In genomic region chr20:47713941-47714450, GRCh38 we compare ENCODE assay signal across 11 cellular contexts.
DNase-seq lines count a peak whose midpoint lies in the region; ATAC-seq and TF ChIP-seq lines count a peak whose summit lies in the region.
"Had no signal": no experiment of that assay in that cellular context is flagged by ENCODE, and none has a peak within 500 bp of the region (broad histone marks: within the 10 kb centered on the region; RNA-seq: fewer than 3 reads in every experiment).

No MANE protein-coding gene starts in this region.

- H3K9me3 ChIP-seq in adrenal gland (replicated peaks in 1 of 3) (no peaks in the 10 kb centered on the region), tibial artery (no peaks in the 10 kb centered on the region), Karpas-422 (ENCODE audit: low read length) (no peaks in the 10 kb centered on the region)
- H3K9me3 ChIP-seq: breast epithelium had no signal

- H4K20me1 ChIP-seq in Karpas-422 (ENCODE audit: insufficient read depth, low read depth, low read length): no peaks in the 10 kb centered on the region

- intact Hi-C loops in adrenal gland (cut with DNase I) (no loop called here), tibial artery (cut with DNase I; ENCODE audit: low total_unique reads) (no loop called here)

- no peak overlapping the region for H3K4me3 ChIP-seq in LNCaP clone FGC (ENCODE audit: low read depth, low read length)
- H3K4me3 ChIP-seq in adrenal gland: no peak overlapping the region
- peak overlapping the region; percentile 22 to 27 for H3K4me3 ChIP-seq in tibial artery
- H3K4me3 ChIP-seq in Karpas-422 (ENCODE audit: low read length): no peak overlapping the region
- H3K4me3 ChIP-seq: breast epithelium had no signal

- TF ChIP-seq POLR2A in adrenal gland (IDR thresholded peaks at IDR 0.05): no peak

- TF ChIP-seq CTCF in LNCaP clone FGC (IDR thresholded peaks at IDR 0.05; ENCODE audit: control insufficient read depth, extremely low read depth, insufficient read depth) (no peak), adrenal gland (IDR thresholded peaks at IDR 0.05) (no peak), tibial artery (IDR thresholded peaks at IDR 0.05) (no peak)

- WGBS in adrenal gland, 4 donors: 72 to 77% (median 74%) methylated on average over 24 of the region's 24 CpGs

- H3K27me3 ChIP-seq in adrenal gland: no peaks in the 10 kb centered on the region
- no peaks in the 10 kb centered on the region for H3K27me3 ChIP-seq in tibial artery
- no peaks in the 10 kb centered on the region for H3K27me3 ChIP-seq in Karpas-422 (ENCODE audit: low read length)
- H3K27me3 ChIP-seq: breast epithelium had no signal

- peak overlapping the region in 1 of 5 donors; percentile 40 for H3K27ac ChIP-seq in adrenal gland
- H3K27ac ChIP-seq in tibial artery: no peak overlapping the region
- no peak overlapping the region for H3K27ac ChIP-seq in Karpas-422 (ENCODE audit: low read length)

- ATAC-seq in GM18520 (IDR thresholded peaks at IDR 0.05; ENCODE audit: unreplicated experiment): no peak
- ATAC-seq: CD8-positive, alpha-beta T cell had no signal

- no peaks in the 10 kb centered on the region for H3K79me2 ChIP-seq in Karpas-422 (ENCODE audit: low read length)

- H3K4me2 ChIP-seq in Karpas-422 (ENCODE audit: low read depth, low read length, poor library complexity, severe bottlenecking): no peak overlapping the region

- DNase-seq in LNCaP clone FGC (ENCODE audit: low read depth) (peak; percentile 17), adrenal gland (peak in 4 of 7 donors; percentile 16 to 58 (median 32)), left kidney (ENCODE audit: low read depth, low spot score) (peak; percentile 63), tibial artery (peak; percentile 76 to 77), NCI-H1105 treated with DMSO at 0.1 percent for 48 hours (lab: John Stamatoyannopoulos, UW) (no peak), Karpas-422 (no peak)
- DNase-seq: activated naive CD4-positive, alpha-beta T cell treated with anti-CD3 and anti-CD28 coated beads, Interleukin-2, amount 50 U/mL, for 16 hours; CD8-positive, alpha-beta T cell; GDM1 had no signal

- no peak overlapping the region for H2AFZ ChIP-seq in Karpas-422 (ENCODE audit: low read length)

- H3K4me1 ChIP-seq in adrenal gland (replicated peaks in 1 of 2) (no peaks in the 10 kb centered on the region), tibial artery (peaks cover 0 to 15% (median 3%) of the 10 kb centered on the region in 4 donors), Karpas-422 (ENCODE audit: low read length) (peaks cover 5% of the 10 kb centered on the region)
- H3K4me1 ChIP-seq: breast epithelium had no signal

- no peaks in the 10 kb centered on the region for H3K9me2 ChIP-seq in Karpas-422 (replicated peaks; ENCODE audit: insufficient read depth, low read length)

- H3K9ac ChIP-seq in Karpas-422 (ENCODE audit: low read length): no peak overlapping the region

- H3K36me3 ChIP-seq in adrenal gland (replicated peaks in 1 of 2): no peaks in the 10 kb centered on the region
- H3K36me3 ChIP-seq in tibial artery: no peaks in the 10 kb centered on the region
- H3K36me3 ChIP-seq in Karpas-422 (ENCODE audit: insufficient read depth, low read length): no peaks in the 10 kb centered on the region
- H3K36me3 ChIP-seq: breast epithelium had no signal

Comparison
In these comparisons a context has a peak if more than half of its experiments do, and no peak if none do; other contexts are left out.
1. DNase-seq: peak in LNCaP clone FGC (single experiment), adrenal gland (4 of 7), left kidney (single experiment) and tibial artery (2 of 2); none in NCI-H1105 treated with DMSO at 0.1 percent for 48 hours (single experiment) and Karpas-422 (single experiment).
2. H3K4me3 ChIP-seq: peak in tibial artery (2 of 2); none in LNCaP clone FGC (single experiment), adrenal gland (0 of 4) and Karpas-422 (single experiment).